16 cellular contexts compared by ENCODE assay signal in genomic region chr5:68137451-68138190, GRCh38.
DNase-seq lines count a peak whose midpoint lies in the region; ATAC-seq and TF ChIP-seq lines count a peak whose summit lies in the region.
"Had no signal": no experiment of that assay in that cellular context is flagged by ENCODE, and none has a peak within 500 bp of the region (broad histone marks: within the 10 kb centered on the region; RNA-seq: fewer than 3 reads in every experiment).

No MANE protein-coding gene starts in this region.

- DNase-seq in AG08396 (ENCODE audit: low spot score), result peak; percentile 13
- DNase-seq in astrocyte of the spinal cord (ENCODE audit: low read depth, low spot score), result peak; percentile 68
- DNase-seq in left ventricle myocardium superior, result no peak
- no peak for DNase-seq in activated CD8-positive, alpha-beta memory T cell treated with anti-CD3 and anti-CD28 coated beads, Interleukin-2, amount 50 U/mL, for 4 hours
- DNase-seq in type B pancreatic cell (ENCODE audit: extremely low spot score, unreplicated experiment), result no peak
- no peak for DNase-seq in thyroid gland
- DNase-seq: activated CD4-positive, CD25-positive, alpha-beta regulatory T cell treated with anti-CD3 and anti-CD28 coated beads, Interleukin-2, amount 50 U/mL, for 72 hours; activated naive CD8-positive, alpha-beta T cell treated with anti-CD3 and anti-CD28 coated beads, Interleukin-2, amount 10 ng/mL, durations not matched to agents 7 days and 5 days; Calu3; mesendoderm; NCI-H510A treated with DMSO at 0.1 percent for 48 hours; PC-9; T-helper 1 cell had no signal

- peak; percentile 33 for ATAC-seq in GM21717 (IDR thresholded peaks at IDR 0.05; ENCODE audit: unreplicated experiment)
- ATAC-seq in left ventricle myocardium superior, result peak; percentile 49
- no peak for ATAC-seq in HG03095 (IDR thresholded peaks at IDR 0.05; ENCODE audit: unreplicated experiment)
- ATAC-seq: esophagus mucosa had no signal

- no peak overlapping the region for H3K27ac ChIP-seq in thyroid gland
- H3K27ac ChIP-seq: PC-9 had no signal

- 70 to 77% methylated on average over 2 of the region's 2 CpGs for WGBS in thyroid gland, 2 donors

- intact Hi-C loops in left ventricle myocardium superior (cut with micrococcal nuclease) (no loop called here), thyroid gland (cut with DNase I) (no loop called here)

- H3K27me3 Mint-ChIP-seq in type B pancreatic cell, result peaks cover 24% of the 10 kb centered on the region

- H3K27me3 ChIP-seq in thyroid gland, result no peaks in the 10 kb centered on the region

- no peak overlapping the region for H3K27ac Mint-ChIP-seq in type B pancreatic cell
- H3K27ac Mint-ChIP-seq: activated naive CD8-positive, alpha-beta T cell treated with anti-CD3 and anti-CD28 coated beads, Interleukin-2, amount 10 ng/mL, durations not matched to agents 7 days and 5 days had no signal

- H3K36me3 ChIP-seq in thyroid gland, result no peaks in the 10 kb centered on the region

- no peaks in the 10 kb centered on the region for H3K9me3 Mint-ChIP-seq in type B pancreatic cell
- H3K9me3 Mint-ChIP-seq: activated naive CD8-positive, alpha-beta T cell treated with anti-CD3 and anti-CD28 coated beads, Interleukin-2, amount 10 ng/mL, durations not matched to agents 7 days and 5 days had no signal

- TF ChIP-seq CTCF in astrocyte of the spinal cord (IDR thresholded peaks at IDR 0.05; ENCODE audit: low read depth, low read length), result no peak
- TF ChIP-seq CTCF in type B pancreatic cell (conservative IDR thresholded peaks at IDR 0.05), result no peak
- TF ChIP-seq CTCF in thyroid gland (IDR thresholded peaks at IDR 0.05), result no peak

- H3K4me1 Mint-ChIP-seq in type B pancreatic cell (ENCODE audit: unreplicated experiment), result peaks cover 12% of the 10 kb centered on the region
- H3K4me1 Mint-ChIP-seq: activated naive CD8-positive, alpha-beta T cell treated with anti-CD3 and anti-CD28 coated beads, Interleukin-2, amount 10 ng/mL, durations not matched to agents 7 days and 5 days had no signal

- no peak overlapping the region for H3K4me3 ChIP-seq in astrocyte of the spinal cord (ENCODE audit: low read depth, low read length)
- H3K4me3 ChIP-seq in thyroid gland (replicated peaks in 1 of 3), result no peak overlapping the region
- H3K4me3 ChIP-seq: PC-9 had no signal

- no peaks in the 10 kb centered on the region for H3K36me3 Mint-ChIP-seq in type B pancreatic cell
- H3K36me3 Mint-ChIP-seq: activated naive CD8-positive, alpha-beta T cell treated with anti-CD3 and anti-CD28 coated beads, Interleukin-2, amount 10 ng/mL, durations not matched to agents 7 days and 5 days had no signal

- in situ Hi-C loops in astrocyte of the spinal cord (cut with HindIII; ENCODE audit: low sequenced_read_pairs), result no loop called here

- no peak overlapping the region for H3K4me3 Mint-ChIP-seq in type B pancreatic cell
- H3K4me3 Mint-ChIP-seq: activated naive CD8-positive, alpha-beta T cell treated with anti-CD3 and anti-CD28 coated beads, Interleukin-2, amount 10 ng/mL, durations not matched to agents 7 days and 5 days had no signal

- no peaks in the 10 kb centered on the region for H3K9me3 ChIP-seq in thyroid gland

- H3K4me1 ChIP-seq in thyroid gland, result peaks cover 0 to 8% of the 10 kb centered on the region in 2 donors

- no peak for TF ChIP-seq POLR2A in thyroid gland (IDR thresholded peaks at IDR 0.05)

Comparison
In these comparisons a context has a peak if more than half of its experiments do, and no peak if none do; other contexts are left out.
1. DNase-seq: peak in AG08396 (single experiment) and astrocyte of the spinal cord (single experiment); none in left ventricle myocardium superior (single experiment), activated CD8-positive, alpha-beta memory T cell treated with anti-CD3 and anti-CD28 coated beads, Interleukin-2, amount 50 U/mL, for 4 hours (single experiment), type B pancreatic cell (single experiment) and thyroid gland (0 of 2).